1 cellular context compared by ENCODE assay signal in the genomic region with DNA sequence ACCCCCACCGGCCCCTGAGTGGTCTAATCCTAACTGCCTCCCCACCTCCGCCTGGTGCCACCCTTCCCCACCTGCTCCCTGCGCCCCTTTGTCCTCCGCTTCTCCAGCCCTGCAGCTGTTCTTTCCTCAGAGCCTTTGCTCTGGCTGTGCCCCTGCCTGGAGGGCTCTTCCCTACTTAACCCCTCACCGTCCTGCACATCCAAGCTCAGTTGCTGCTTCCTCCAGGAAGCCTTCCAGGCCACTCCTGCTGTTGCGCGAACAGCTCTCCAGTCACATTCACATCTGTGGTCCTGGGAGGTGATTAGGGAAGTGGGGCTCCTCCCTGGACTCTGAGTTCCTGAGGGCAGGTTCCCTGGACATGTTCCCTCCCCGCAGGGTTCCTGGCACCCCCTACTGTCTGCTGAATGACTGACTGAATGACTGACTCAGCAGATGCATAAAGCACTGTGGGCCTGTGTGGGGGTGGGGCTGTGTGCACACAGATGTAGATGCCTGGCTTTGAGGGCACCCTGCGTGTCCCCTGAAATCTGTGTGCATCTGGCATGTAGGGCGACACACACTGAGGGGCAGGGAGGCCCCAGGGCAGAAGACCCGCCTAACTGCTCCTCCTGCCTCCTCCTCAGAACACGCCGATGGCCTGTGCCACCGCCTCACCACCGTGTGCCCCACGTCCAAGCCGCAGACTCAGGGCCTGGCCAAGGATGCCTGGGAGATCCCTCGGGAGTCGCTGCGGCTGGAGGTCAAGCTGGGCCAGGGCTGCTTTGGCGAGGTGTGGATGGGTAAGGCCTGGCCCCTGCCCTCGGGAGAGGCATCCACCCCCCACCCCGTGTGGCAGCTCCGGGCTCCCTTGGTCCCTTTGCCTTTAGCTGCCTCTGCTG.
TF ChIP-seq lines count a peak whose summit lies in the region.

No MANE protein-coding gene starts in this region.

TF ChIP-seq in HepG2, 621 proteins besides CTCF, POLR2A, EP300 and RAD21 (continued from another document):
- TF ChIP-seq PRDM10 (CRISPR knock-in tag; IDR thresholded peaks at IDR 0.05; ENCODE audit: low read depth) (no peak), NR0B2 (CRISPR knock-in tag; IDR thresholded peaks at IDR 0.05) (no peak), ZNF652 (CRISPR knock-in tag; IDR thresholded peaks at IDR 0.05; ENCODE audit: borderline replicate concordance, low read depth) (peak; percentile 76), ZNF768 (CRISPR knock-in tag; IDR thresholded peaks at IDR 0.05) (0 out of 2 replicates have a peak, but pooled peaks have one; percentile 11), ZNF3 (CRISPR knock-in tag; IDR thresholded peaks at IDR 0.05) (peak; percentile 78; the same call in 1 of the 2 replicates), ZNF629 (CRISPR knock-in tag; conservative IDR thresholded peaks at IDR 0.05) (peak; percentile 67), MED8 (CRISPR knock-in tag; IDR thresholded peaks at IDR 0.05; ENCODE audit: insufficient replicate concordance) (peak; percentile 54), ZNF263 (CRISPR knock-in tag; IDR thresholded peaks at IDR 0.05) (peak; percentile 28; the same call in 1 of the 2 replicates), ZNF761 (CRISPR knock-in tag; conservative IDR thresholded peaks at IDR 0.05) (0 out of 2 replicates have a peak, but pooled peaks have one; percentile 5), UBTF (CRISPR knock-in tag; IDR thresholded peaks at IDR 0.05) (peak; percentile 34; the same call in 1 of the 2 replicates)
- TF ChIP-seq, protein P1, sequence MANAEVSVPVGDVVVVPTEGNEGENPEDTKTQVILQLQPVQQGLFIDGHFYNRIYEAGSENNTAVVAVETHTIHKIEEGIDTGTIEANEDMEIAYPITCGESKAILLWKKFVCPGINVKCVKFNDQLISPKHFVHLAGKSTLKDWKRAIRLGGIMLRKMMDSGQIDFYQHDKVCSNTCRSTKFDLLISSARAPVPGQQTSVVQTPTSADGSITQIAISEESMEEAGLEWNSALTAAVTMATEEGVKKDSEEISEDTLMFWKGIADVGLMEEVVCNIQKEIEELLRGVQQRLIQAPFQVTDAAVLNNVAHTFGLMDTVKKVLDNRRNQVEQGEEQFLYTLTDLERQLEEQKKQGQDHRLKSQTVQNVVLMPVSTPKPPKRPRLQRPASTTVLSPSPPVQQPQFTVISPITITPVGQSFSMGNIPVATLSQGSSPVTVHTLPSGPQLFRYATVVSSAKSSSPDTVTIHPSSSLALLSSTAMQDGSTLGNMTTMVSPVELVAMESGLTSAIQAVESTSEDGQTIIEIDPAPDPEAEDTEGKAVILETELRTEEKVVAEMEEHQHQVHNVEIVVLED (CRISPR knock-in tag; IDR thresholded peaks at IDR 0.05; ENCODE audit: borderline replicate concordance): no peak
- TF ChIP-seq, protein P2, sequence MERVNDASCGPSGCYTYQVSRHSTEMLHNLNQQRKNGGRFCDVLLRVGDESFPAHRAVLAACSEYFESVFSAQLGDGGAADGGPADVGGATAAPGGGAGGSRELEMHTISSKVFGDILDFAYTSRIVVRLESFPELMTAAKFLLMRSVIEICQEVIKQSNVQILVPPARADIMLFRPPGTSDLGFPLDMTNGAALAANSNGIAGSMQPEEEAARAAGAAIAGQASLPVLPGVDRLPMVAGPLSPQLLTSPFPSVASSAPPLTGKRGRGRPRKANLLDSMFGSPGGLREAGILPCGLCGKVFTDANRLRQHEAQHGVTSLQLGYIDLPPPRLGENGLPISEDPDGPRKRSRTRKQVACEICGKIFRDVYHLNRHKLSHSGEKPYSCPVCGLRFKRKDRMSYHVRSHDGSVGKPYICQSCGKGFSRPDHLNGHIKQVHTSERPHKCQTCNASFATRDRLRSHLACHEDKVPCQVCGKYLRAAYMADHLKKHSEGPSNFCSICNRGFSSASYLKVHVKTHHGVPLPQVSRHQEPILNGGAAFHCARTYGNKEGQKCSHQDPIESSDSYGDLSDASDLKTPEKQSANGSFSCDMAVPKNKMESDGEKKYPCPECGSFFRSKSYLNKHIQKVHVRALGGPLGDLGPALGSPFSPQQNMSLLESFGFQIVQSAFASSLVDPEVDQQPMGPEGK (CRISPR knock-in tag; IDR thresholded peaks at IDR 0.05): peak; percentile 26; the same call in 1 of the 2 replicates
- TF ChIP-seq, protein P3, sequence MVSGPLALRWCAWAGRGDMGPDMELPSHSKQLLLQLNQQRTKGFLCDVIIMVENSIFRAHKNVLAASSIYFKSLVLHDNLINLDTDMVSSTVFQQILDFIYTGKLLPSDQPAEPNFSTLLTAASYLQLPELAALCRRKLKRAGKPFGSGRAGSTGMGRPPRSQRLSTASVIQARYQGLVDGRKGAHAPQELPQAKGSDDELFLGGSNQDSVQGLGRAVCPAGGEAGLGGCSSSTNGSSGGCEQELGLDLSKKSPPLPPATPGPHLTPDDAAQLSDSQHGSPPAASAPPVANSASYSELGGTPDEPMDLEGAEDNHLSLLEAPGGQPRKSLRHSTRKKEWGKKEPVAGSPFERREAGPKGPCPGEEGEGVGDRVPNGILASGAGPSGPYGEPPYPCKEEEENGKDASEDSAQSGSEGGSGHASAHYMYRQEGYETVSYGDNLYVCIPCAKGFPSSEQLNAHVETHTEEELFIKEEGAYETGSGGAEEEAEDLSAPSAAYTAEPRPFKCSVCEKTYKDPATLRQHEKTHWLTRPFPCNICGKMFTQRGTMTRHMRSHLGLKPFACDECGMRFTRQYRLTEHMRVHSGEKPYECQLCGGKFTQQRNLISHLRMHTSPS (CRISPR knock-in tag; IDR thresholded peaks at IDR 0.05; ENCODE audit: low read depth): 0 out of 2 replicates have a peak, but pooled peaks have one; percentile 24
- TF ChIP-seq, protein P4, sequence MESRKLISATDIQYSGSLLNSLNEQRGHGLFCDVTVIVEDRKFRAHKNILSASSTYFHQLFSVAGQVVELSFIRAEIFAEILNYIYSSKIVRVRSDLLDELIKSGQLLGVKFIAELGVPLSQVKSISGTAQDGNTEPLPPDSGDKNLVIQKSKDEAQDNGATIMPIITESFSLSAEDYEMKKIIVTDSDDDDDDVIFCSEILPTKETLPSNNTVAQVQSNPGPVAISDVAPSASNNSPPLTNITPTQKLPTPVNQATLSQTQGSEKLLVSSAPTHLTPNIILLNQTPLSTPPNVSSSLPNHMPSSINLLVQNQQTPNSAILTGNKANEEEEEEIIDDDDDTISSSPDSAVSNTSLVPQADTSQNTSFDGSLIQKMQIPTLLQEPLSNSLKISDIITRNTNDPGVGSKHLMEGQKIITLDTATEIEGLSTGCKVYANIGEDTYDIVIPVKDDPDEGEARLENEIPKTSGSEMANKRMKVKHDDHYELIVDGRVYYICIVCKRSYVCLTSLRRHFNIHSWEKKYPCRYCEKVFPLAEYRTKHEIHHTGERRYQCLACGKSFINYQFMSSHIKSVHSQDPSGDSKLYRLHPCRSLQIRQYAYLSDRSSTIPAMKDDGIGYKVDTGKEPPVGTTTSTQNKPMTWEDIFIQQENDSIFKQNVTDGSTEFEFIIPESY (CRISPR knock-in tag; IDR thresholded peaks at IDR 0.05): peak; percentile 87
